In genomic region chr11:111443032-111443431, GRCh38 we compare ENCODE assay signal across 2 cellular contexts.
TF ChIP-seq lines count a peak whose summit lies in the region.

No MANE protein-coding gene starts in this region.

TF ChIP-seq in HepG2, 621 proteins besides CTCF, POLR2A, EP300 and RAD21 (continued from another document):
- TF ChIP-seq TERF1 (CRISPR knock-in tag; IDR thresholded peaks at IDR 0.05) = no peak
- TF ChIP-seq ZNF512 (CRISPR knock-in tag; IDR thresholded peaks at IDR 0.05) = no peak
- no peak for TF ChIP-seq ZNF350 (CRISPR knock-in tag; IDR thresholded peaks at IDR 0.05; ENCODE audit: borderline replicate concordance, low read depth)
- peak; percentile 85 for TF ChIP-seq MAFF (IDR thresholded peaks at IDR 0.05; ENCODE audit: low read depth, low read length)
- no peak for TF ChIP-seq CSRNP1 (CRISPR knock-in tag; IDR thresholded peaks at IDR 0.05)
- no peak for TF ChIP-seq KAT7 (CRISPR knock-in tag; IDR thresholded peaks at IDR 0.05; ENCODE audit: borderline replicate concordance)
- TF ChIP-seq PAWR (CRISPR knock-in tag; IDR thresholded peaks at IDR 0.05; ENCODE audit: borderline replicate concordance) = no peak

TF ChIP-seq in K562, 482 proteins besides CTCF, POLR2A, EP300 and RAD21 (continued from another document):
- TF ChIP-seq ZNF395 (CRISPR knock-in tag; IDR thresholded peaks at IDR 0.05) = no peak
